ENCODE assay signal across 14 cellular contexts in genomic region chr1:150553392-150554085, GRCh38. TPM values are rescaled to one million over a fixed set of nuclear protein-coding genes. Genes with fewer than 3 reads are reported as not detected.
DNase-seq lines count a peak whose midpoint lies in the region; ATAC-seq and TF ChIP-seq lines count a peak whose summit lies in the region.
"Had no signal": no experiment of that assay in that cellular context is flagged by ENCODE, and none has a peak within 500 bp of the region (broad histone marks: within the 10 kb centered on the region; RNA-seq: fewer than 3 reads in every experiment).

No MANE protein-coding gene starts in this region.

- H3K9me3 ChIP-seq in left ventricle myocardium inferior (replicated peaks) (no peaks in the 10 kb centered on the region), esophagus squamous epithelium (no peaks in the 10 kb centered on the region), trophoblast cell (ENCODE audit: insufficient read depth, low read depth, low read length) (peaks cover 3% of the 10 kb centered on the region)
- H3K9me3 ChIP-seq in naive thymus-derived CD4-positive, alpha-beta T cell (ENCODE audit: control insufficient read depth in 2 of 3, low read length in 3 of 3): no peaks in the 10 kb centered on the region

- H3K4me1 Mint-ChIP-seq in naive thymus-derived CD4-positive, alpha-beta T cell: peaks cover 6 to 29% (median 20%) of the 10 kb centered on the region in 7 donors

- H3K79me2 ChIP-seq in trophoblast cell (ENCODE audit: control insufficient read depth, insufficient read depth, low read length, poor library complexity): peaks cover 7% of the 10 kb centered on the region

- 71 to 80% methylated on average over 5 to 6 of the region's 23 CpGs for WGBS in esophagus squamous epithelium, 2 donors
- no CpG with 5 or more reads among the region's 23 CpGs for WGBS in trophoblast cell (ENCODE audit: extremely low coverage, insufficient coverage, insufficient read length)

- no peak overlapping the region for H3K4me3 Mint-ChIP-seq in naive thymus-derived CD4-positive, alpha-beta T cell

- no peak overlapping the region for H3K4me2 ChIP-seq in trophoblast cell (ENCODE audit: low read length)

- H4K8ac ChIP-seq in trophoblast cell (ENCODE audit: low read depth, low read length): peak overlapping the region; percentile 10

- H3K36me3 Mint-ChIP-seq in naive thymus-derived CD4-positive, alpha-beta T cell: peaks cover 0 to 6% (median 0%) of the 10 kb centered on the region in 5 donors

- H4K12ac ChIP-seq in trophoblast cell (ENCODE audit: low read depth, low read length): no peak overlapping the region

- TF ChIP-seq CTCF in left ventricle myocardium inferior (IDR thresholded peaks at IDR 0.05; ENCODE audit: borderline replicate concordance): no peak
- no peak for TF ChIP-seq CTCF in esophagus squamous epithelium (IDR thresholded peaks at IDR 0.05)

- peak overlapping the region; percentile 93 for H3K27ac ChIP-seq in left ventricle myocardium inferior (replicated peaks)
- peak overlapping the region; percentile 88 to 96 (median 91) for H3K27ac ChIP-seq in esophagus squamous epithelium
- peak overlapping the region; percentile 64 for H3K27ac ChIP-seq in trophoblast cell (ENCODE audit: low read depth, low read length)
- no peak overlapping the region for H3K27ac ChIP-seq in naive thymus-derived CD4-positive, alpha-beta T cell (ENCODE audit: low read depth, low read length)

- POLR2A ChIA-PET in naive thymus-derived CD4-positive, alpha-beta T cell (lab: Charles Lee): no interaction called here

- DNase-seq in left ventricle myocardium inferior (no peak), cardiac septum (ENCODE audit: low spot score) (no peak), esophagus squamous epithelium (lab: John Stamatoyannopoulos, UW) (no peak), trophoblast cell (no peak), DMS153 treated with DMSO at 0.1 percent for 48 hours (lab: John Stamatoyannopoulos, UW; ENCODE audit: unreplicated experiment) (no peak), hypothalamus (lab: John Stamatoyannopoulos, UW) (no peak)
- no peak for DNase-seq in naive thymus-derived CD4-positive, alpha-beta T cell
- DNase-seq: ACHN; activated effector memory CD4-positive, alpha-beta T cell treated with anti-CD3 and anti-CD28 coated beads, Interleukin-2, amount 50 U/mL, for 16 hours; COR-L47; NCI-H146 had no signal

- peaks cover 23% of the 10 kb centered on the region for H3K36me3 ChIP-seq in left ventricle myocardium inferior
- H3K36me3 ChIP-seq in esophagus squamous epithelium: peaks cover 0 to 58% (median 0%) of the 10 kb centered on the region in 3 donors
- H3K36me3 ChIP-seq in trophoblast cell (ENCODE audit: control insufficient read depth in 1 of 2, insufficient read depth in 2 of 2, low read length in 2 of 2): peaks cover 22 to 27% of the 10 kb centered on the region in 2 experiments
- peaks cover 0 to 5% (median 0%) of the 10 kb centered on the region in 3 experiments for H3K36me3 ChIP-seq in naive thymus-derived CD4-positive, alpha-beta T cell (ENCODE audit: control insufficient read depth in 2 of 3, insufficient read depth in 3 of 3, low read length in 3 of 3)

- H2BK12ac ChIP-seq in trophoblast cell (ENCODE audit: low read length): peak overlapping the region; percentile 4

- H2BK5ac ChIP-seq in trophoblast cell (ENCODE audit: low read depth, low read length, poor library complexity): peak overlapping the region; percentile 58

- peaks cover 55% of the 10 kb centered on the region for H3K4me1 ChIP-seq in left ventricle myocardium inferior
- H3K4me1 ChIP-seq in esophagus squamous epithelium: peaks cover 40 to 56% (median 42%) of the 10 kb centered on the region in 3 donors
- H3K4me1 ChIP-seq in trophoblast cell (ENCODE audit: control insufficient read depth in 1 of 2, insufficient read depth in 2 of 2, low read length in 2 of 2): peaks cover 35 to 42% of the 10 kb centered on the region in 2 experiments
- peaks cover 0 to 5% of the 10 kb centered on the region in 2 donors for H3K4me1 ChIP-seq in naive thymus-derived CD4-positive, alpha-beta T cell (ENCODE audit: control insufficient read depth in 2 of 2, insufficient read depth in 2 of 2, low read length in 2 of 2)

- H3K79me1 ChIP-seq in trophoblast cell (ENCODE audit: low read length): peaks cover 31% of the 10 kb centered on the region

- H3K18ac ChIP-seq in trophoblast cell (ENCODE audit: low read length): peak overlapping the region; percentile 26

- peak overlapping the region; percentile 18 for H2AK5ac ChIP-seq in trophoblast cell (ENCODE audit: low read length)

- peak overlapping the region; percentile 10 for H3K14ac ChIP-seq in trophoblast cell (ENCODE audit: low read length)

- intact Hi-C loops in left ventricle myocardium inferior (cut with micrococcal nuclease) (no loop called here), cardiac septum (cut with DNase I) (loop anchor here (10.0 kb wide), 1 partner anchor 189 kb away; the partner anchor contains the start of gene RPRD2), esophagus squamous epithelium (cut with DNase I) (no loop called here)
- intact Hi-C loops in naive thymus-derived CD4-positive, alpha-beta T cell (cut with micrococcal nuclease): no loop called here

- no peak for TF ChIP-seq POLR2A in esophagus squamous epithelium (IDR thresholded peaks at IDR 0.05)

- H3K4ac ChIP-seq in trophoblast cell (ENCODE audit: low read depth, low read length): peak overlapping the region; percentile 30

- peaks cover 4 to 8% (median 5%) of the 10 kb centered on the region in 5 donors for H3K27me3 Mint-ChIP-seq in naive thymus-derived CD4-positive, alpha-beta T cell

- CTCF ChIA-PET in naive thymus-derived CD4-positive, alpha-beta T cell (lab: Charles Lee): no interaction called here

- no peak overlapping the region for H2BK120ac ChIP-seq in trophoblast cell (ENCODE audit: insufficient read depth, low read length, poor library complexity)

- no peak overlapping the region for H3K23ac ChIP-seq in trophoblast cell (ENCODE audit: low read length)

- no peak overlapping the region for H3K9ac ChIP-seq in trophoblast cell (ENCODE audit: low read length)

- H4K91ac ChIP-seq in trophoblast cell (ENCODE audit: low read depth, low read length): peak overlapping the region; percentile 76

- peak overlapping the region in 2 of 9 donors; percentile 13 to 15 for H3K27ac Mint-ChIP-seq in naive thymus-derived CD4-positive, alpha-beta T cell

- no peak for ATAC-seq in HG02981 (IDR thresholded peaks at IDR 0.05; ENCODE audit: unreplicated experiment)
- no peak for ATAC-seq in naive thymus-derived CD4-positive, alpha-beta T cell

- H2AFZ ChIP-seq in trophoblast cell (ENCODE audit: insufficient read depth, low read length, poor library complexity): no peak overlapping the region

- H3K9me3 Mint-ChIP-seq in naive thymus-derived CD4-positive, alpha-beta T cell: peaks cover 0 to 2% (median 0%) of the 10 kb centered on the region in 11 donors

- H3K27me3 ChIP-seq in left ventricle myocardium inferior (ENCODE audit: low read depth) (no peaks in the 10 kb centered on the region), esophagus squamous epithelium (no peaks in the 10 kb centered on the region), trophoblast cell (ENCODE audit: insufficient read depth, low read length) (no peaks in the 10 kb centered on the region)
- H3K27me3 ChIP-seq in naive thymus-derived CD4-positive, alpha-beta T cell (ENCODE audit: control insufficient read depth in 2 of 2, insufficient read depth in 2 of 2, low read length in 2 of 2): no peaks in the 10 kb centered on the region

- H3K4me3 ChIP-seq in left ventricle myocardium inferior (no peak overlapping the region), esophagus squamous epithelium (no peak overlapping the region), trophoblast cell (ENCODE audit: low read depth, low read length) (no peak overlapping the region)
- no peak overlapping the region for H3K4me3 ChIP-seq in naive thymus-derived CD4-positive, alpha-beta T cell (ENCODE audit: low read length)

RNA-seq across cellular contexts. Expression of gene ADAMTSL4, which starts 4.3 kb away (rescaled TPM):
- 46.3 TPM for total RNA-seq in left ventricle myocardium inferior
- total RNA-seq in cardiac septum: 28.9 TPM
- 10 to 100 TPM; 30.6 to 76.8 (median 43.3) TPM for total RNA-seq in esophagus squamous epithelium
- 33.2 and 33.6 TPM in 2 replicates for polyA plus RNA-seq in trophoblast cell (2013)
- 10 to 100 TPM in 1 of 5 experiments, 1 to 10 TPM in 1, under 1 TPM in 3; 0.49 to 27.7 (median 0.79) TPM for total RNA-seq in naive thymus-derived CD4-positive, alpha-beta T cell
- under 1 TPM; 0.14 to 0.25 TPM for polyA plus RNA-seq in naive thymus-derived CD4-positive, alpha-beta T cell
- total RNA-seq: activated CD8-positive, alpha-beta memory T cell treated with anti-CD3 and anti-CD28 coated beads for 36 hours had no signal

RNA-seq across cellular contexts. Expression of gene MCL1, which starts 25.9 kb away (rescaled TPM):
- total RNA-seq in left ventricle myocardium inferior: 97.0 TPM
- total RNA-seq in cardiac septum: 145 TPM
- total RNA-seq in esophagus squamous epithelium: 100 to 1,000 TPM; 167 to 256 (median 216) TPM
- polyA plus RNA-seq in trophoblast cell (2013): 119 and 120 TPM in 2 replicates
- 1,000 to 10,000 TPM in 1 of 5 experiments, 100 to 1,000 TPM in 4; 302 to 1,400 (median 377) TPM for total RNA-seq in naive thymus-derived CD4-positive, alpha-beta T cell
- polyA plus RNA-seq in naive thymus-derived CD4-positive, alpha-beta T cell: 100 to 1,000 TPM; 171 to 172 TPM

RNA-seq across cellular contexts. Expression of gene FALEC, which starts 38.0 kb away (rescaled TPM):
- total RNA-seq in left ventricle myocardium inferior: 0.44 TPM
- 0.46 TPM for total RNA-seq in cardiac septum
- total RNA-seq in esophagus squamous epithelium: 1 to 10 TPM in 1 of 4 donors, not detected in 3; 3.6 TPM
- polyA plus RNA-seq in trophoblast cell (2013): 0.14 TPM in 1 of 2 replicates, not detected in the other
- 1 to 10 TPM in 1 of 5 experiments, under 1 TPM in 1, not detected in 3; 0.44 to 2.5 TPM for total RNA-seq in naive thymus-derived CD4-positive, alpha-beta T cell
- polyA plus RNA-seq in naive thymus-derived CD4-positive, alpha-beta T cell: under 1 TPM in 1 of 2 donors, not detected in 1; 0.76 TPM
- total RNA-seq: ureter had no signal

RNA-seq across cellular contexts. Expression of gene ECM1, which starts 45.6 kb away (rescaled TPM):
- total RNA-seq in left ventricle myocardium inferior (20.1 TPM), cardiac septum (14.5 TPM), esophagus squamous epithelium (1,000 to 10,000 TPM in 1 of 4 donors, 100 to 1,000 TPM in 3; 311 to 1,013 (median 406) TPM)
- 10.8 and 11.8 TPM in 2 replicates for polyA plus RNA-seq in trophoblast cell (2013)
- total RNA-seq in naive thymus-derived CD4-positive, alpha-beta T cell: 1 to 10 TPM in 3 of 5 experiments, under 1 TPM in 2; 0.29 to 2.4 (median 1.4) TPM
- not detected for polyA plus RNA-seq in naive thymus-derived CD4-positive, alpha-beta T cell
